Comparison of ENCODE assay signal across 18 cellular contexts in genomic region chr10:95745487-95745886, GRCh38. TPM values are rescaled to one million over a fixed set of nuclear protein-coding genes. Genes with fewer than 3 reads are reported as not detected.
DNase-seq lines count a peak whose midpoint lies in the region; ATAC-seq, FAIRE-seq and TF ChIP-seq lines count a peak whose summit lies in the region.
"Had no signal": no experiment of that assay in that cellular context is flagged by ENCODE, and none has a peak within 500 bp of the region (broad histone marks: within the 10 kb centered on the region; RNA-seq: fewer than 3 reads in every experiment).

No MANE protein-coding gene starts in this region.

- CTCF ChIA-PET in activated B cell treated with CpG ODN at 0.5 μM for 24 hours (lab: Charles Lee), result interaction anchor here (0.9 to 2.2 kb wide), 6 partner anchors 11 to 95 kb away, joined by 3 to 15 read pairs (median 5); partner anchors contain the start of genes ENTPD1 and TCTN3

- POLR2A ChIA-PET in activated B cell treated with CpG ODN at 0.5 μM for 24 hours (lab: Charles Lee), result interaction anchor here (0.9 to 7.6 kb wide), 12 partner anchors 9 to 120 kb away, joined by 3 to 189 read pairs (median 6); partner anchors contain the start of genes ENTPD1 and TCTN3

- FAIRE-seq in GM18507 (lab: Jason Lieb, UNC), result peak; percentile 79

- peaks cover 19% of the 10 kb centered on the region for H3K36me3 Mint-ChIP-seq in activated B cell treated with CpG ODN at 0.5 μM for 24 hours (ENCODE audit: low read depth)
- H3K36me3 Mint-ChIP-seq in stimulated activated memory B cell treated with anti-CD40 and anti-IgM and Interleukin-4, amounts not matched to agents 10 μg/mL and 1 μg/mL and 100 μg/mL, for 72 hours, result peaks cover 31% of the 10 kb centered on the region
- H3K36me3 Mint-ChIP-seq: CD8-positive, alpha-beta T cell had no signal

- H3K27me3 Mint-ChIP-seq in activated B cell treated with CpG ODN at 0.5 μM for 24 hours, result no peaks in the 10 kb centered on the region
- H3K27me3 Mint-ChIP-seq in stimulated activated memory B cell treated with anti-CD40 and anti-IgM and Interleukin-4, amounts not matched to agents 10 μg/mL and 1 μg/mL and 100 μg/mL, for 72 hours, result no peaks in the 10 kb centered on the region

- no peak for TF ChIP-seq CTCF in activated B cell treated with CpG ODN at 0.5 μM for 24 hours (IDR thresholded peaks at IDR 0.05)

- H3K4me1 Mint-ChIP-seq in activated B cell treated with CpG ODN at 0.5 μM for 24 hours, result peaks cover 68% of the 10 kb centered on the region
- peaks cover 59% of the 10 kb centered on the region for H3K4me1 Mint-ChIP-seq in stimulated activated memory B cell treated with anti-CD40 and anti-IgM and Interleukin-4, amounts not matched to agents 10 μg/mL and 1 μg/mL and 100 μg/mL, for 72 hours

- H3K27ac Mint-ChIP-seq in activated B cell treated with CpG ODN at 0.5 μM for 24 hours, result peak overlapping the region; percentile 83
- peak overlapping the region; percentile 100 for H3K27ac Mint-ChIP-seq in stimulated activated memory B cell treated with anti-CD40 and anti-IgM and Interleukin-4, amounts not matched to agents 10 μg/mL and 1 μg/mL and 100 μg/mL, for 72 hours
- H3K27ac Mint-ChIP-seq: CD8-positive, alpha-beta T cell had no signal

- H3K4me3 Mint-ChIP-seq in activated B cell treated with CpG ODN at 0.5 μM for 24 hours, result peak overlapping the region; percentile 59
- no peak overlapping the region for H3K4me3 Mint-ChIP-seq in stimulated activated memory B cell treated with anti-CD40 and anti-IgM and Interleukin-4, amounts not matched to agents 10 μg/mL and 1 μg/mL and 100 μg/mL, for 72 hours
- H3K4me3 Mint-ChIP-seq: CD8-positive, alpha-beta T cell had no signal

- DNase-seq in GF-D8 (lab: John Stamatoyannopoulos, UW) (peak; percentile 83), GM18507 (ENCODE audit: extremely low spot score, insufficient read length, low read depth) (no peak), activated B cell treated with CpG ODN at 0.5 μM for 24 hours (no peak), Kasumi-1 (lab: John Stamatoyannopoulos, UW) (no peak)
- DNase-seq in stimulated activated CD4-positive, alpha-beta T cell treated with anti-CD3 and anti-CD28 coated beads, Interleukin-2, amount 100 ng/mL, for 48 hours, result no peak
- DNase-seq: BE2C; CD8-positive, alpha-beta T cell; GOT3; NCI-H1048; NCI-H1436 treated with DMSO at 0.1 percent for 48 hours; NCI-H2081 treated with DMSO at 0.1 percent for 48 hours; NCI-H524; Peyer's patch; T-helper 1 cell had no signal

- intact Hi-C loops in activated B cell treated with CpG ODN at 0.5 μM for 24 hours (cut with micrococcal nuclease), result loop anchor here (1.0 kb wide), 1 partner anchor 87 kb away; no protein-coding TSS in a partner anchor

- ATAC-seq in activated B cell treated with CpG ODN at 0.5 μM for 24 hours (ENCODE audit: low read depth) (peak; percentile 59), GM18868 (IDR thresholded peaks at IDR 0.05; ENCODE audit: unreplicated experiment) (no peak)
- peak; percentile 71 for ATAC-seq in stimulated activated memory B cell treated with anti-CD40 and anti-IgM and Interleukin-4, amounts not matched to agents 10 μg/mL and 1 μg/mL and 100 μg/mL, for 72 hours
- ATAC-seq: CD8-positive, alpha-beta T cell; Right ventricle myocardium inferior; SK-N-SH treated with all-trans-retinoic acid at 6 μM for 48 hours had no signal

- H3K9me3 Mint-ChIP-seq in activated B cell treated with CpG ODN at 0.5 μM for 24 hours, result peaks cover 6% of the 10 kb centered on the region
- no peaks in the 10 kb centered on the region for H3K9me3 Mint-ChIP-seq in stimulated activated memory B cell treated with anti-CD40 and anti-IgM and Interleukin-4, amounts not matched to agents 10 μg/mL and 1 μg/mL and 100 μg/mL, for 72 hours
- H3K9me3 Mint-ChIP-seq: CD8-positive, alpha-beta T cell had no signal

RNA-seq across cellular contexts. Expression of gene ENTPD1, which starts 10.5 kb away (rescaled TPM):
- total RNA-seq in activated B cell treated with CpG ODN at 0.5 μM for 24 hours, result 187 TPM in 2 replicates

RNA-seq across cellular contexts. Expression of gene TCTN3, which starts 51.8 kb away (rescaled TPM):
- total RNA-seq in activated B cell treated with CpG ODN at 0.5 μM for 24 hours, result 44.5 and 47.5 TPM in 2 replicates
